ENCODE assay signal across 18 cellular contexts in genomic region chr9:132497731-132498130, GRCh38.
"Had no signal": no experiment of that assay in that cellular context is flagged by ENCODE, and none has a peak within 500 bp of the region (broad histone marks: within the 10 kb centered on the region; RNA-seq: fewer than 3 reads in every experiment).

No MANE protein-coding gene starts in this region.

- DNase-seq: KBM-7, MV-4-11, NCI-H1048, NCI-H1105, NCI-H1417, NCI-H1436 treated with DMSO at 0.1 percent for 48 hours, NCI-H1694, NCI-H187 treated with DMSO at 0.1 percent for 48 hours, NCI-H2029 treated with DMSO at 0.1 percent for 48 hours, NCI-H2227 treated with DMSO at 0.1 percent for 48 hours, NCI-H526 treated with DMSO at 0.1 percent for 48 hours, NCI-H748 treated with DMSO at 0.1 percent for 48 hours, SHP77 treated with DMSO at 0.1 percent for 48 hours, SJCRH30 had no signal

- H3K27ac ChIP-seq: HL-60, RWPE1, SJCRH30 had no signal

- H3K4me3 ChIP-seq: SJCRH30 had no signal

- H3K36me3 ChIP-seq: SJCRH30 had no signal

- FAIRE-seq: HTR-8/SVneo, RCC 7860 had no signal

- H3K4me1 ChIP-seq: SJCRH30 had no signal
